8 cellular contexts compared by ENCODE assay signal in genomic region chr11:2268911-2269600, GRCh38. TPM values are rescaled to one million over a fixed set of nuclear protein-coding genes. Genes with fewer than 3 reads are reported as not detected.
DNase-seq lines count a peak whose midpoint lies in the region; ATAC-seq and TF ChIP-seq lines count a peak whose summit lies in the region.

No MANE protein-coding gene starts in this region.

- DNase-seq in Peyer's patch (peak; percentile 60 to 77 (median 68)), hepatic stellate cell (ENCODE audit: low spot score) (no peak), NCI-H2107 (lab: John Stamatoyannopoulos, UW) (no peak)
- peak; percentile 61 for DNase-seq in activated naive CD8-positive, alpha-beta T cell treated with anti-CD3 and anti-CD28 coated beads, Interleukin-2, amount 10 ng/mL, durations not matched to agents 7 days and 5 days
- DNase-seq in stimulated activated CD4-positive, alpha-beta T cell treated with anti-CD3 and anti-CD28 coated beads, Interleukin-15, amount 100 ng/mL, for 1 hour (ENCODE audit: low read depth in 1 of 2, low spot score in 1 of 2), result peak; percentile 34 to 81

- H3K27ac Mint-ChIP-seq in activated naive CD8-positive, alpha-beta T cell treated with anti-CD3 and anti-CD28 coated beads, Interleukin-2, amount 10 ng/mL, durations not matched to agents 7 days and 5 days, result no peak overlapping the region

- TF ChIP-seq POLR2A in Peyer's patch (IDR thresholded peaks at IDR 0.05), result no peak

- peak overlapping the region; percentile 5 for H3K4me3 ChIP-seq in GM12875 (ENCODE audit: low read depth, low read length)
- peak overlapping the region; percentile 46 to 68 (median 64) for H3K4me3 ChIP-seq in Peyer's patch
- H3K4me3 ChIP-seq in iPS-20b (ENCODE audit: low read length), result peak overlapping the region; percentile 52; the same call in 1 of the 2 replicates

- ATAC-seq in activated naive CD8-positive, alpha-beta T cell treated with anti-CD3 and anti-CD28 coated beads, Interleukin-2, amount 10 ng/mL, durations not matched to agents 7 days and 5 days (ENCODE audit: low read depth), result peak; percentile 10
- ATAC-seq in HG02885 (IDR thresholded peaks at IDR 0.05; ENCODE audit: poor library complexity, unreplicated experiment), result no peak

- H3K9me3 Mint-ChIP-seq in activated naive CD8-positive, alpha-beta T cell treated with anti-CD3 and anti-CD28 coated beads, Interleukin-2, amount 10 ng/mL, durations not matched to agents 7 days and 5 days, result no peaks in the 10 kb centered on the region

- H3K27me3 ChIP-seq in Peyer's patch, result peaks cover 0 to 16% of the 10 kb centered on the region in 2 donors
- peaks cover 97% of the 10 kb centered on the region for H3K27me3 ChIP-seq in iPS-20b (ENCODE audit: insufficient read depth, low read length)

- TF ChIP-seq CTCF in GM12875 (IDR thresholded peaks at IDR 0.05; ENCODE audit: borderline replicate concordance, insufficient read depth, low read depth, low read length), result no peak
- no peak for TF ChIP-seq CTCF in Peyer's patch (IDR thresholded peaks at IDR 0.05)

- POLR2A ChIA-PET in activated naive CD8-positive, alpha-beta T cell treated with anti-CD3 and anti-CD28 coated beads, Interleukin-2, amount 10 ng/mL, durations not matched to agents 7 days and 5 days (lab: Charles Lee), result interaction anchor here (0.7 to 1.0 kb wide), 2 partner anchors 18 to 108 kb away, joined by 3 read pairs; partner anchors contain the start of gene CD81

- no peaks in the 10 kb centered on the region for H3K36me3 ChIP-seq in Peyer's patch
- H3K36me3 ChIP-seq in iPS-20b (ENCODE audit: insufficient read depth, low read depth, low read length), result no peaks in the 10 kb centered on the region

- no peaks in the 10 kb centered on the region for H3K9me3 ChIP-seq in Peyer's patch
- H3K9me3 ChIP-seq in iPS-20b (ENCODE audit: insufficient read depth, low read depth, low read length), result no peaks in the 10 kb centered on the region

- H3K27me3 Mint-ChIP-seq in activated naive CD8-positive, alpha-beta T cell treated with anti-CD3 and anti-CD28 coated beads, Interleukin-2, amount 10 ng/mL, durations not matched to agents 7 days and 5 days, result peaks cover 32% of the 10 kb centered on the region

- peaks cover 0 to 36% (median 23%) of the 10 kb centered on the region in 4 donors for H3K4me1 ChIP-seq in Peyer's patch
- H3K4me1 ChIP-seq in iPS-20b (ENCODE audit: insufficient read depth, low read length), result no peaks in the 10 kb centered on the region

- H3K27ac ChIP-seq in Peyer's patch (peak overlapping the region; percentile 54 to 86 (median 66)), iPS-20b (ENCODE audit: low read length) (no peak overlapping the region)

- H3K9ac ChIP-seq in iPS-20b (ENCODE audit: low read depth, low read length), result no peak overlapping the region

- H3K4me3 Mint-ChIP-seq in activated naive CD8-positive, alpha-beta T cell treated with anti-CD3 and anti-CD28 coated beads, Interleukin-2, amount 10 ng/mL, durations not matched to agents 7 days and 5 days, result peak overlapping the region; percentile 65

- H3K4me1 Mint-ChIP-seq in activated naive CD8-positive, alpha-beta T cell treated with anti-CD3 and anti-CD28 coated beads, Interleukin-2, amount 10 ng/mL, durations not matched to agents 7 days and 5 days, result peaks cover 22% of the 10 kb centered on the region

- H3K36me3 Mint-ChIP-seq in activated naive CD8-positive, alpha-beta T cell treated with anti-CD3 and anti-CD28 coated beads, Interleukin-2, amount 10 ng/mL, durations not matched to agents 7 days and 5 days, result no peaks in the 10 kb centered on the region

RNA-seq across cellular contexts. Expression of gene ASCL2, which starts 1.3 kb away (rescaled TPM):
- total RNA-seq in Peyer's patch, result 10 to 100 TPM in 1 of 4 donors, 1 to 10 TPM in 3; 7.5 to 11.9 (median 8.4) TPM
- total RNA-seq in activated naive CD8-positive, alpha-beta T cell treated with anti-CD3 and anti-CD28 coated beads, Interleukin-2, amount 10 ng/mL, durations not matched to agents 7 days and 5 days, result under 1 TPM; 0.62 to 0.80 TPM

RNA-seq across cellular contexts. Expression of gene C11orf21, which starts 32.7 kb away (rescaled TPM):
- 1 to 10 TPM in 3 of 4 donors, not detected in 1; 1.1 to 9.9 (median 1.3) TPM for total RNA-seq in Peyer's patch
- 10 to 100 TPM; 51.0 to 55.3 TPM for total RNA-seq in activated naive CD8-positive, alpha-beta T cell treated with anti-CD3 and anti-CD28 coated beads, Interleukin-2, amount 10 ng/mL, durations not matched to agents 7 days and 5 days

RNA-seq across cellular contexts. Expression of gene TSPAN32, which starts 32.8 kb away (rescaled TPM):
- 1 to 10 TPM in 2 of 4 donors, not detected in 2; 1.6 to 1.7 TPM for total RNA-seq in Peyer's patch
- 10 to 100 TPM; 49.5 to 52.3 TPM for total RNA-seq in activated naive CD8-positive, alpha-beta T cell treated with anti-CD3 and anti-CD28 coated beads, Interleukin-2, amount 10 ng/mL, durations not matched to agents 7 days and 5 days

Comparison
In these comparisons a context has a peak if more than half of its experiments do, and no peak if none do; other contexts are left out.
1. H3K4me3 ChIP-seq: peak in every context shown above with its lines; median percentile 64 in Peyer's patch; 52 in iPS-20b; 5 in GM12875.
2. DNase-seq: peak in Peyer's patch (3 of 3), activated naive CD8-positive, alpha-beta T cell treated with anti-CD3 and anti-CD28 coated beads, Interleukin-2, amount 10 ng/mL, durations not matched to agents 7 days and 5 days (single experiment) and stimulated activated CD4-positive, alpha-beta T cell treated with anti-CD3 and anti-CD28 coated beads, Interleukin-15, amount 100 ng/mL, for 1 hour (2 of 2); none in hepatic stellate cell (single experiment) and NCI-H2107 (single experiment).
3. RNA of gene ASCL2, which starts 1.3 kb away (total RNA-seq): 7.5 to 11.9 TPM in Peyer's patch; 0.62 to 0.80 TPM in activated naive CD8-positive, alpha-beta T cell treated with anti-CD3 and anti-CD28 coated beads, Interleukin-2, amount 10 ng/mL, durations not matched to agents 7 days and 5 days; every median in the first group is over 4 times any median in the second.
4. RNA of gene C11orf21, which starts 32.7 kb away (total RNA-seq): 51.0 to 55.3 TPM in activated naive CD8-positive, alpha-beta T cell treated with anti-CD3 and anti-CD28 coated beads, Interleukin-2, amount 10 ng/mL, durations not matched to agents 7 days and 5 days; 1.1 to 9.9 TPM in Peyer's patch; every median in the first group is over 4 times any median in the second.
5. RNA of gene TSPAN32, which starts 32.8 kb away (total RNA-seq): 49.5 to 52.3 TPM in activated naive CD8-positive, alpha-beta T cell treated with anti-CD3 and anti-CD28 coated beads, Interleukin-2, amount 10 ng/mL, durations not matched to agents 7 days and 5 days; 1.6 to 1.7 TPM in Peyer's patch; every median in the first group is over 10 times any median in the second.